Comparison of ENCODE assay signal across 3 cellular contexts in genomic region chr10:18685555-18685954, GRCh38.
"Had no signal": no experiment of that assay in that cellular context is flagged by ENCODE, and none has a peak within 500 bp of the region (broad histone marks: within the 10 kb centered on the region; RNA-seq: fewer than 3 reads in every experiment).

No MANE protein-coding gene starts in this region.

- DNase-seq: GDM1, GF-D8 had no signal

- ATAC-seq: GM12878 had no signal

- H3K4me3 ChIP-seq: GM12878 had no signal
